ENCODE assay signal across 23 cellular contexts in the genomic region with DNA sequence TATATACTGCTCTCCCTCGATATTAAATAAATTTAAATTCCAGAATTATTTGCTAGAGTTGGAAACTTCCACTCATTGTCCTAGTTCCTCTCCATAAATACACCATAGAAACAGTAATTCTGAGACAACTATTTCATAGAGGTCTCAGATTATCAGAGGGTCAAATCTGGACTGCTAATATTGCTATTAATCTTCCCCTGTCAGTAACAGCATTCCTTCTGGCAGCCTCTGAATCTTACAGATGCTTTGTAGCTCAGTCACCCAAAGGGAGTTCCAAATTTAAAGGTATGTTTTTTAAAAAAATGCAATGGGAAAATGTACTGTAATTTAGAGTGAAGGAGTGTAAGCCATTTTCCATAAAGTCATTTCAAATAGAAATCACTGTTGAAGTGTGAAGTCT.
DNase-seq lines count a peak whose midpoint lies in the region; FAIRE-seq and TF ChIP-seq lines count a peak whose summit lies in the region.
"Had no signal": no experiment of that assay in that cellular context is flagged by ENCODE, and none has a peak within 500 bp of the region (broad histone marks: within the 10 kb centered on the region; RNA-seq: fewer than 3 reads in every experiment).

No MANE protein-coding gene starts in this region.

- H3K27me3 ChIP-seq in astrocyte (ENCODE audit: insufficient read depth, low read length), result no peaks in the 10 kb centered on the region

- H3K27ac Mint-ChIP-seq in astrocyte (ENCODE audit: unreplicated experiment) (no peak overlapping the region), mesothelial cell of epicardium (peak overlapping the region; percentile 48)
- H3K27ac Mint-ChIP-seq: CD8-positive, alpha-beta memory T cell; T-cell had no signal

- no peaks in the 10 kb centered on the region for H3K36me3 ChIP-seq in astrocyte (ENCODE audit: insufficient read depth, low read length)

- peak; percentile 65 for DNase-seq in EL
- peak; percentile 73 for DNase-seq in M059J (ENCODE audit: low read depth)
- DNase-seq in astrocyte (ENCODE audit: low read depth), result peak; percentile 65
- no peak for DNase-seq in mesothelial cell of epicardium (ENCODE audit: low spot score in 2 of 2, unreplicated experiment in 2 of 2)
- no peak for DNase-seq in D721Med (ENCODE audit: insufficient read length, low spot score)
- DNase-seq in activated CD4-positive, alpha-beta T cell treated with anti-CD3 and anti-CD28 coated beads for 4 hours, result no peak
- DNase-seq in GM19238 (ENCODE audit: insufficient read length, low spot score), result no peak
- DNase-seq in posterior cingulate gyrus, result no peak
- DNase-seq: ACHN; C1 segment of cervical spinal cord; CD8-positive, alpha-beta memory T cell; DMS79 treated with DMSO at 0.1 percent for 48 hours; GDM1; NCI-H1048; NCI-H1436 treated with DMSO at 0.1 percent for 48 hours; NCI-H2029; NCI-H526; NK-92 treated with Interleukin-12 subunit alpha and Interleukin-12 subunit beta, amount 100 ng/mL, for 24 hours; SHP77; T-cell had no signal

- FAIRE-seq in astrocyte (lab: Jason Lieb, UNC) (no peak), D721Med (lab: Jason Lieb, UNC) (no peak)
- FAIRE-seq: H1 had no signal

- H3K4me1 Mint-ChIP-seq in astrocyte (ENCODE audit: low read depth, unreplicated experiment) (peaks cover 5% of the 10 kb centered on the region), mesothelial cell of epicardium (peaks cover 24% of the 10 kb centered on the region)
- H3K4me1 Mint-ChIP-seq: CD8-positive, alpha-beta memory T cell; T-cell had no signal

- no peaks in the 10 kb centered on the region for H4K20me1 ChIP-seq in astrocyte (ENCODE audit: insufficient read depth, low read length)

- H3K4me2 ChIP-seq in astrocyte (ENCODE audit: low read length), result no peak overlapping the region
- H3K4me2 ChIP-seq: KMS-11 had no signal

- H3K4me3 Mint-ChIP-seq in astrocyte (ENCODE audit: unreplicated experiment) (no peak overlapping the region), mesothelial cell of epicardium (no peak overlapping the region)
- H3K4me3 Mint-ChIP-seq: CD8-positive, alpha-beta memory T cell; T-cell had no signal

- H3K9me3 Mint-ChIP-seq in astrocyte (ENCODE audit: unreplicated experiment), result no peaks in the 10 kb centered on the region
- no peaks in the 10 kb centered on the region for H3K9me3 Mint-ChIP-seq in mesothelial cell of epicardium

- H3K9me3 ChIP-seq in astrocyte (ENCODE audit: insufficient read depth, low read depth, low read length), result no peaks in the 10 kb centered on the region

- no peak overlapping the region for H2AFZ ChIP-seq in astrocyte (ENCODE audit: low read depth, low read length)

- H3K4me3 ChIP-seq in astrocyte (ENCODE audit: insufficient read depth, low read depth, low read length), result no peak overlapping the region
- H3K4me3 ChIP-seq: SK-N-MC had no signal

- no peaks in the 10 kb centered on the region for H3K27me3 Mint-ChIP-seq in astrocyte (ENCODE audit: low read depth, unreplicated experiment)
- no peaks in the 10 kb centered on the region for H3K27me3 Mint-ChIP-seq in mesothelial cell of epicardium (ENCODE audit: low read depth)
- H3K27me3 Mint-ChIP-seq: CD8-positive, alpha-beta memory T cell; T-cell had no signal

- TF ChIP-seq CTCF in astrocyte (IDR thresholded peaks at IDR 0.05; ENCODE audit: insufficient read depth, low read depth, low read length), result no peak
- no peak for TF ChIP-seq CTCF in mesothelial cell of epicardium (IDR thresholded peaks at IDR 0.05; ENCODE audit: unreplicated experiment)
- TF ChIP-seq CTCF in D721Med (IDR thresholded peaks at IDR 0.05; ENCODE audit: insufficient read depth, missing control alignments), result no peak

- intact Hi-C loops in posterior cingulate gyrus (cut with DNase I), result no loop called here

- no peaks in the 10 kb centered on the region for H3K79me2 ChIP-seq in astrocyte (ENCODE audit: insufficient read depth, low read length)

- H3K4me1 ChIP-seq in astrocyte (ENCODE audit: insufficient read depth, low read length), result no peaks in the 10 kb centered on the region

- no peak overlapping the region for H3K9ac ChIP-seq in astrocyte (ENCODE audit: low read length)
- H3K9ac ChIP-seq: KMS-11 had no signal

- no peaks in the 10 kb centered on the region for H3K36me3 Mint-ChIP-seq in astrocyte (ENCODE audit: low read depth, unreplicated experiment)
- no peaks in the 10 kb centered on the region for H3K36me3 Mint-ChIP-seq in mesothelial cell of epicardium
- H3K36me3 Mint-ChIP-seq: CD8-positive, alpha-beta memory T cell; T-cell had no signal

- no peak overlapping the region for H3K27ac ChIP-seq in astrocyte (ENCODE audit: low read depth, low read length)
- H3K27ac ChIP-seq: KMS-11, SK-N-MC had no signal

Comparison
In these comparisons a context has a peak if more than half of its experiments do, and no peak if none do; other contexts are left out.
1. DNase-seq: peak in EL (single experiment), M059J (single experiment) and astrocyte (single experiment); none in mesothelial cell of epicardium (0 of 2), D721Med (single experiment), activated CD4-positive, alpha-beta T cell treated with anti-CD3 and anti-CD28 coated beads for 4 hours (0 of 2), GM19238 (single experiment) and posterior cingulate gyrus (0 of 10).